Comparison of ENCODE assay signal across 9 cellular contexts in genomic region chr7:115851291-115851690, GRCh38.
A peak's percentile ranks its signal among the peaks of the same experiment; 100 is the strongest.
DNase-seq lines count a peak whose midpoint lies in the region; ATAC-seq, FAIRE-seq and TF ChIP-seq lines count a peak whose summit lies in the region.
"Had no signal": no experiment of that assay in that cellular context is flagged by ENCODE, and none has a peak within 500 bp of the region (broad histone marks: within the 10 kb centered on the region; RNA-seq: fewer than 3 reads in every experiment).

No MANE protein-coding gene starts in this region.

- POLR2A ChIA-PET in A549 (lab: Yijun Ruan, JAX): no interaction called here

- intact Hi-C loops in uterus (cut with DNase I; ENCODE audit: low total_unique reads): no loop called here
- intact Hi-C loops in spleen (cut with DNase I; ENCODE audit: low total_unique reads): no loop called here

- DNase-seq in A549 (ENCODE audit: low read depth in 1 of 2, low spot score in 1 of 2) (peak in 1 of 2 experiments; percentile 61), NCI-H2171 treated with DMSO at 0.1 percent for 48 hours (lab: John Stamatoyannopoulos, UW) (peak; percentile 80), brain pericyte (ENCODE audit: low read depth, low spot score) (peak; percentile 26), osteoblast (ENCODE audit: insufficient read length, low spot score, missing footprints) (no peak), uterus (no peak), spleen (no peak), GM19239 (ENCODE audit: insufficient read length, low spot score) (no peak)
- DNase-seq: activated naive CD8-positive, alpha-beta T cell treated with anti-CD3 and anti-CD28 coated beads, Interleukin-2, amount 10 ng/mL, durations not matched to agents 7 days and 5 days had no signal

- TF ChIP-seq POLR2A in A549 (IDR thresholded peaks at IDR 0.05; ENCODE audit: low read length) (no peak), uterus (IDR thresholded peaks at IDR 0.05) (no peak), spleen (IDR thresholded peaks at IDR 0.05) (no peak)

- H3K4me2 ChIP-seq in A549: no peak overlapping the region
- no peak overlapping the region for H3K4me2 ChIP-seq in osteoblast (ENCODE audit: insufficient read depth, low read length)

- H3K4me3 ChIP-seq in A549: no peak overlapping the region
- H3K4me3 ChIP-seq in osteoblast (ENCODE audit: insufficient read depth, low read length): no peak overlapping the region
- no peak overlapping the region for H3K4me3 ChIP-seq in uterus
- no peak overlapping the region for H3K4me3 ChIP-seq in spleen

- H3K9me3 ChIP-seq in A549 (no peaks in the 10 kb centered on the region), osteoblast (ENCODE audit: low read depth, low read length) (no peaks in the 10 kb centered on the region), uterus (no peaks in the 10 kb centered on the region), spleen (no peaks in the 10 kb centered on the region)

- H2AFZ ChIP-seq in osteoblast (ENCODE audit: low read length): no peak overlapping the region

- no peaks in the 10 kb centered on the region for H3K79me2 ChIP-seq in osteoblast (ENCODE audit: insufficient read depth, low read length)

- H3K36me3 ChIP-seq in osteoblast (ENCODE audit: insufficient read depth, low read length) (no peaks in the 10 kb centered on the region), uterus (no peaks in the 10 kb centered on the region), spleen (no peaks in the 10 kb centered on the region)

- ATAC-seq in A549: peak in 1 of 2 experiments; percentile 48; a peak in 2 of 6 replicates
- ATAC-seq in GM21360 (IDR thresholded peaks at IDR 0.05; ENCODE audit: unreplicated experiment): peak; percentile 60

- H3K27me3 ChIP-seq in osteoblast (ENCODE audit: insufficient read depth, low read length) (peaks cover 3% of the 10 kb centered on the region), uterus (no peaks in the 10 kb centered on the region), spleen (replicated peaks in 1 of 7) (peaks cover 0 to 5% (median 0%) of the 10 kb centered on the region in 7 donors)

- no peaks in the 10 kb centered on the region for H4K20me1 ChIP-seq in osteoblast (ENCODE audit: insufficient read depth, low read length)

- no peaks in the 10 kb centered on the region for H3K4me1 ChIP-seq in A549
- no peaks in the 10 kb centered on the region for H3K4me1 ChIP-seq in osteoblast (ENCODE audit: insufficient read depth, low read length)
- no peaks in the 10 kb centered on the region for H3K4me1 ChIP-seq in uterus
- H3K4me1 ChIP-seq in spleen: no peaks in the 10 kb centered on the region

- WGBS in A549 (ENCODE audit: missing lambda C conversion rate): 0% methylated on average over 1 of the region's 1 CpG
- 55 to 74% (median 62%) methylated on average over 1 of the region's 1 CpG for WGBS in spleen, 5 donors

- peak; percentile 74 to 76 for TF ChIP-seq RAD21 in A549 (conservative IDR thresholded peaks at IDR 0.05 in 1 of 2, IDR thresholded peaks at IDR 0.05 in 1 of 2)

- TF ChIP-seq EP300 in A549 (IDR thresholded peaks at IDR 0.05): no peak

- FAIRE-seq in A549 (lab: Jason Lieb, UNC) (no peak), GM19239 (lab: Jason Lieb, UNC) (no peak)

- CTCF ChIA-PET in A549 (lab: Yijun Ruan, JAX): interaction anchor here (0.6 to 3.3 kb wide), 15 partner anchors 9 to 1826 kb away, joined by 3 to 19 read pairs (median 4); no protein-coding TSS in a partner anchor

- H3K27ac ChIP-seq in A549: no peak overlapping the region
- H3K27ac ChIP-seq in osteoblast (ENCODE audit: low read depth, low read length): no peak overlapping the region
- no peak overlapping the region for H3K27ac ChIP-seq in uterus
- H3K27ac ChIP-seq in spleen: no peak overlapping the region

- peak; percentile 63 for TF ChIP-seq CTCF in A549 (IDR thresholded peaks at IDR 0.05)
- TF ChIP-seq CTCF in osteoblast (IDR thresholded peaks at IDR 0.05; ENCODE audit: extremely low read depth, low read depth, low read length): peak; percentile 52
- peak in 2 of 4 experiments; percentile 14 to 15 for TF ChIP-seq CTCF in uterus (IDR thresholded peaks at IDR 0.05)
- peak in 2 of 11 experiments; percentile 10 to 16 for TF ChIP-seq CTCF in spleen (IDR thresholded peaks at IDR 0.05 in 8 of 11, conservative IDR thresholded peaks at IDR 0.05 in 3 of 11)

TF ChIP-seq in A549, 52 proteins besides CTCF, POLR2A, EP300 and RAD21:
- TF ChIP-seq TFCP2L1 (CRISPR knock-in tag; IDR thresholded peaks at IDR 0.05) (no peak), NFE2L2 (conservative IDR thresholded peaks at IDR 0.05; ENCODE audit: low read length) (no peak), EHMT2 (IDR thresholded peaks at IDR 0.05; ENCODE audit: low read depth) (no peak), JUN (IDR thresholded peaks at IDR 0.05) (no peak), SMC3 (IDR thresholded peaks at IDR 0.05) (peak; percentile 61), CEBPB (IDR thresholded peaks at IDR 0.05) (no peak)
TF ChIP-seq in A549: peak in this region for 1.

Comparison
In these comparisons a context has a peak if more than half of its experiments do, and no peak if none do; other contexts are left out.
1. DNase-seq: peak in NCI-H2171 treated with DMSO at 0.1 percent for 48 hours (single experiment) and brain pericyte (single experiment); none in osteoblast (single experiment), uterus (0 of 2), spleen (single experiment) and GM19239 (single experiment).